Comparison of ENCODE assay signal across 31 cellular contexts in genomic region chr10:70122742-70123141, GRCh38.
DNase-seq lines count a peak whose midpoint lies in the region; ATAC-seq and TF ChIP-seq lines count a peak whose summit lies in the region.
"Had no signal": no experiment of that assay in that cellular context is flagged by ENCODE, and none has a peak within 500 bp of the region (broad histone marks: within the 10 kb centered on the region; RNA-seq: fewer than 3 reads in every experiment).

No MANE protein-coding gene starts in this region.

- no peak for TF ChIP-seq CTCF in choroid plexus epithelial cell (conservative IDR thresholded peaks at IDR 0.05; ENCODE audit: low read depth, low read length)

- peaks cover 6 to 65% (median 54%) of the 10 kb centered on the region in 5 donors for H3K36me3 ChIP-seq in subcutaneous abdominal adipose tissue (ENCODE audit: control insufficient read depth in 5 of 5, insufficient read depth in 5 of 5, low read length in 5 of 5)
- H3K36me3 ChIP-seq: uterus had no signal

- H3K27me3 ChIP-seq in subcutaneous abdominal adipose tissue (ENCODE audit: control insufficient read depth in 5 of 5, insufficient read depth in 4 of 5, low read length in 5 of 5) = no peaks in the 10 kb centered on the region
- H3K27me3 ChIP-seq: ascending aorta, gastroesophageal sphincter, sigmoid colon, uterus had no signal

- ATAC-seq in HG03460 (IDR thresholded peaks at IDR 0.05; ENCODE audit: unreplicated experiment) = no peak
- ATAC-seq: activated CD4-positive, alpha-beta T cell treated with anti-CD3 and anti-CD28 coated beads for 36 hours; activated CD8-positive, alpha-beta T cell treated with anti-CD3 and anti-CD28 coated beads, Interleukin-2, amount 10 ng/mL, durations not matched to agents 7 days and 5 days; CD8-positive, alpha-beta T cell; gastroesophageal sphincter; left lobe of liver; stimulated activated naive CD8-positive, alpha-beta T cell treated with anti-CD3 and anti-CD28 coated beads, Interleukin-15, Interleukin-2, amounts not matched to agents 100 U/mL and 50 U/mL, for 24 hours had no signal

- H3K9me3 ChIP-seq in subcutaneous abdominal adipose tissue (ENCODE audit: control insufficient read depth in 5 of 5, low read length in 5 of 5) = no peaks in the 10 kb centered on the region
- H3K9me3 ChIP-seq: ascending aorta, gastroesophageal sphincter, sigmoid colon, thoracic aorta, uterus had no signal

- H3K4me3 ChIP-seq in choroid plexus epithelial cell (ENCODE audit: low read depth, low read length) (no peak overlapping the region), subcutaneous abdominal adipose tissue (ENCODE audit: low read depth in 1 of 5, low read length in 5 of 5) (no peak overlapping the region)
- H3K4me3 ChIP-seq: ascending aorta, gastroesophageal sphincter, sigmoid colon, thoracic aorta, uterus had no signal

- H3K4me1 ChIP-seq in subcutaneous abdominal adipose tissue (ENCODE audit: control insufficient read depth in 5 of 5, insufficient read depth in 5 of 5, low read length in 5 of 5) = peaks cover 5 to 77% (median 60%) of the 10 kb centered on the region in 5 donors
- H3K4me1 ChIP-seq: ascending aorta, gastroesophageal sphincter, sigmoid colon, uterus had no signal

- no peak overlapping the region for H3K9ac ChIP-seq in subcutaneous abdominal adipose tissue (ENCODE audit: low read length in 5 of 5)

- H3K27ac ChIP-seq in subcutaneous abdominal adipose tissue (ENCODE audit: low read depth, low read length) = peak overlapping the region; percentile 72
- H3K27ac ChIP-seq: ascending aorta, gastroesophageal sphincter, sigmoid colon, thoracic aorta, uterus had no signal

- DNase-seq in SIG-M5 treated with dmso at 0.1 percent for 504 hours (lab: John Stamatoyannopoulos, UW; ENCODE audit: unreplicated experiment) (peak; percentile 29), SIG-M5 (lab: John Stamatoyannopoulos, UW) (no peak), NCI-H226 (peak; percentile 24), choroid plexus epithelial cell (ENCODE audit: low read depth) (peak; percentile 43), HPDE6-E6E7 (ENCODE audit: extremely low spot score) (no peak)
- DNase-seq in stimulated activated CD4-positive, alpha-beta T cell treated with anti-CD3 and anti-CD28 coated beads, Interleukin-4, amount 100 ng/mL, for 24 hours = no peak
- DNase-seq: 8988T; activated CD4-positive, alpha-beta T cell treated with anti-CD3 and anti-CD28 coated beads for 36 hours; activated CD8-positive, alpha-beta T cell treated with anti-CD3 and anti-CD28 coated beads, Interleukin-2, amount 10 ng/mL, durations not matched to agents 7 days and 5 days; activated naive CD8-positive, alpha-beta T cell treated with anti-CD3 and anti-CD28 coated beads for 36 hours; CD8-positive, alpha-beta T cell; central memory CD4-positive, alpha-beta T cell; DMS 273 treated with DMSO at 0.1 percent for 48 hours; endodermal cell; H9; hypothalamus; immature natural killer cell; Karpas-422; mesendoderm; NCI-H1105; NCI-H2029; sigmoid colon; stimulated activated CD4-positive, alpha-beta T cell treated with anti-CD3 and anti-CD28 coated beads, Interleukin-15, amount 100 ng/mL, for 24 hours; stimulated activated naive CD8-positive, alpha-beta T cell treated with anti-CD3 and anti-CD28 coated beads, Interleukin-15, Interleukin-2, amounts not matched to agents 100 U/mL and 50 U/mL, for 24 hours; uterus had no signal

Comparison
In these comparisons a context has a peak if more than half of its experiments do, and no peak if none do; other contexts are left out.
1. DNase-seq: peak in SIG-M5 treated with dmso at 0.1 percent for 504 hours (single experiment), NCI-H226 (single experiment) and choroid plexus epithelial cell (single experiment); none in SIG-M5 (single experiment), stimulated activated CD4-positive, alpha-beta T cell treated with anti-CD3 and anti-CD28 coated beads, Interleukin-4, amount 100 ng/mL, for 24 hours (single experiment) and HPDE6-E6E7 (single experiment).